ENCODE assay signal across 19 cellular contexts in the genomic region with DNA sequence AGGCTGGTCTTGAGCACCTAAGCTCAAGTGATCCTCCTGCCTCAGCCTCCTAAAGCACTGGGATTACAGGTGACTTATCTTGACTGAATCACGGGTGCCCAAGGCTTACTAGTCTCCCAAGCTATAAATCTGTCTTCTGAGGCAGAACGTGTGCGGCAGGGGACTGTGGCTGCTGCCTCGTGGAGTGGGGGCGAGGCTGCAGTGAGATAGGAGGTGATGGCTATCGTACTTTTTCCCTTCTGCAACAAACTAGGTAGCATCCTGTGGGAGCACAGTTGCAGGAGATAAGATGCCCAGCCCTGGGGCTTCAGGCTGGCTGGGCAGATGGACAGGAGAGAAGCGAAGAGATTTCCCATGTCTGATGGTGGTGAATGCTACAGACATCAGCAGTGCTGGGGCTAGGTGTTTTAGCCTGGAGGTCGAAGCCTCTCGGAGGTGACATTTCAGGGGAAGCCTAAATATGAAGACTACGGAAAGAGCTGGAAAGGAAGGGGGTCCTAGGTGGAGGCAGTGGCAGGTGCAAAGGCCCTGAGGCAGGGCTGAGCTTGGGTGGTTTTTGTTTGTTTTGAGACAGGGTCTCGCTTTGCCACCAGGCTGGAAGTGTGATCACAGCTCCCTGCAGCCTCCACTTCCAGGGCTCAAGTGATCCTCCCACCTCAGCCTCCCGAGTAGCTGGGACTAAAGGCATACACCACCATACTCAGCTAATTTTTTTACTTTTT. TPM values are rescaled to one million over a fixed set of nuclear protein-coding genes. Genes with fewer than 3 reads are reported as not detected.
DNase-seq lines count a peak whose midpoint lies in the region; ATAC-seq and TF ChIP-seq lines count a peak whose summit lies in the region.
"Had no signal": no experiment of that assay in that cellular context is flagged by ENCODE, and none has a peak within 500 bp of the region (broad histone marks: within the 10 kb centered on the region; RNA-seq: fewer than 3 reads in every experiment).

No MANE protein-coding gene starts in this region.

- in situ Hi-C loops in ACHN (cut with HindIII; ENCODE audit: low pct_ligation_motif_present, low pct_unique_long_range_greater_than_20kb, low sequenced_read_pairs): no loop called here

- no peaks in the 10 kb centered on the region for H3K27me3 Mint-ChIP-seq in activated CD4-positive, alpha-beta T cell treated with anti-CD3 and anti-CD28 coated beads, Interleukin-2, amount 10 ng/mL, durations not matched to agents 7 days and 5 days
- H3K27me3 Mint-ChIP-seq in CD4-positive, alpha-beta T cell: no peaks in the 10 kb centered on the region
- H3K27me3 Mint-ChIP-seq in T-helper 17 cell: no peaks in the 10 kb centered on the region
- H3K27me3 Mint-ChIP-seq in naive thymus-derived CD4-positive, alpha-beta T cell: peaks cover 0 to 10% (median 0%) of the 10 kb centered on the region in 5 donors

- CTCF ChIA-PET in activated CD4-positive, alpha-beta T cell treated with anti-CD3 and anti-CD28 coated beads, Interleukin-2, amount 10 ng/mL, durations not matched to agents 7 days and 5 days (lab: Charles Lee): interaction anchor here (0.6 to 2.8 kb wide), 8 partner anchors 11 to 57 kb away, joined by 3 to 14 read pairs (median 3); a partner anchor contains a TSS
- CTCF ChIA-PET in CD4-positive, alpha-beta T cell (lab: Charles Lee): interaction anchor here (0.7 to 0.9 kb wide), 2 partner anchors 11 to 19 kb away, joined by 3 to 6 read pairs; no protein-coding TSS in a partner anchor
- CTCF ChIA-PET in naive thymus-derived CD4-positive, alpha-beta T cell (lab: Charles Lee): interaction anchor here (0.6 to 1.5 kb wide), 4 partner anchors 18 to 99 kb away, joined by 3 to 5 read pairs (median 4); no protein-coding TSS in a partner anchor

- POLR2A ChIA-PET in activated CD4-positive, alpha-beta T cell treated with anti-CD3 and anti-CD28 coated beads, Interleukin-2, amount 10 ng/mL, durations not matched to agents 7 days and 5 days (lab: Charles Lee): interaction anchor here (0.6 kb wide), 1 partner anchor 249 kb away, joined by 3 read pairs; no protein-coding TSS in a partner anchor
- POLR2A ChIA-PET in CD4-positive, alpha-beta T cell (lab: Charles Lee): interaction anchor here (0.6 to 4.0 kb wide), 15 partner anchors 7 to 130 kb away, joined by 3 to 60 read pairs (median 5); a partner anchor contains a TSS
- POLR2A ChIA-PET in naive thymus-derived CD4-positive, alpha-beta T cell (lab: Charles Lee): interaction anchor here (0.6 to 4.6 kb wide), 13 partner anchors 7 to 1390 kb away, joined by 3 to 41 read pairs (median 5); a partner anchor contains a TSS

- H3K4me3 Mint-ChIP-seq in activated CD4-positive, alpha-beta T cell treated with anti-CD3 and anti-CD28 coated beads, Interleukin-2, amount 10 ng/mL, durations not matched to agents 7 days and 5 days: no peak overlapping the region
- peak overlapping the region; percentile 5 for H3K4me3 Mint-ChIP-seq in CD4-positive, alpha-beta T cell
- H3K4me3 Mint-ChIP-seq in T-helper 17 cell: peak overlapping the region; percentile 77
- H3K4me3 Mint-ChIP-seq in naive thymus-derived CD4-positive, alpha-beta T cell: peak overlapping the region in 9 of 10 donors; percentile 8 to 73 (median 60)
- H3K4me3 Mint-ChIP-seq: H9 had no signal

- no peak for ATAC-seq in CD4-positive, alpha-beta T cell (ENCODE audit: poor library complexity)
- ATAC-seq in T-helper 17 cell (no peak), HG03108 (IDR thresholded peaks at IDR 0.05; ENCODE audit: unreplicated experiment) (no peak)
- no peak for ATAC-seq in naive thymus-derived CD4-positive, alpha-beta T cell

- no peak for DNase-seq in activated CD4-positive, alpha-beta T cell treated with anti-CD3 and anti-CD28 coated beads, Interleukin-2, amount 10 ng/mL, durations not matched to agents 7 days and 5 days
- no peak for DNase-seq in activated CD4-positive, alpha-beta T cell treated with anti-CD3 and anti-CD28 coated beads for 48 hours
- DNase-seq in CD4-positive, alpha-beta T cell: no peak
- DNase-seq in T-helper 17 cell: no peak
- no peak for DNase-seq in naive thymus-derived CD4-positive, alpha-beta T cell
- DNase-seq in ACHN: no peak
- DNase-seq: DMS79 treated with DMSO at 0.1 percent for 48 hours, H9, NCI-H187 treated with DMSO at 0.1 percent for 48 hours, NCI-H345, NCI-H526, SHP77 treated with DMSO at 0.1 percent for 48 hours had no signal

- H3K4me1 Mint-ChIP-seq in activated CD4-positive, alpha-beta T cell treated with anti-CD3 and anti-CD28 coated beads, Interleukin-2, amount 10 ng/mL, durations not matched to agents 7 days and 5 days: peaks cover 54% of the 10 kb centered on the region
- peaks cover 57% of the 10 kb centered on the region for H3K4me1 Mint-ChIP-seq in CD4-positive, alpha-beta T cell (ENCODE audit: low read depth)
- H3K4me1 Mint-ChIP-seq in T-helper 17 cell: peaks cover 23% of the 10 kb centered on the region
- H3K4me1 Mint-ChIP-seq in naive thymus-derived CD4-positive, alpha-beta T cell: peaks cover 19 to 52% (median 36%) of the 10 kb centered on the region in 7 donors
- H3K4me1 Mint-ChIP-seq: H9 had no signal

- no peaks in the 10 kb centered on the region for H3K9me3 Mint-ChIP-seq in activated CD4-positive, alpha-beta T cell treated with anti-CD3 and anti-CD28 coated beads, Interleukin-2, amount 10 ng/mL, durations not matched to agents 7 days and 5 days
- H3K9me3 Mint-ChIP-seq in CD4-positive, alpha-beta T cell: no peaks in the 10 kb centered on the region
- H3K9me3 Mint-ChIP-seq in naive thymus-derived CD4-positive, alpha-beta T cell: peaks cover 0 to 2% (median 0%) of the 10 kb centered on the region in 11 donors
- H3K9me3 Mint-ChIP-seq: CD8-positive, alpha-beta T cell; H9; IgD-negative memory B cell had no signal

- no peak for TF ChIP-seq CTCF in CD4-positive, alpha-beta T cell (IDR thresholded peaks at IDR 0.05)

- no peak overlapping the region for H3K27ac ChIP-seq in CD4-positive, alpha-beta T cell (ENCODE audit: low read depth, low read length)
- H3K27ac ChIP-seq in naive thymus-derived CD4-positive, alpha-beta T cell (ENCODE audit: low read depth, low read length): no peak overlapping the region

- intact Hi-C loops in CD4-positive, alpha-beta T cell (cut with DNase I, micrococcal nuclease): no loop called here
- intact Hi-C loops in naive thymus-derived CD4-positive, alpha-beta T cell (cut with micrococcal nuclease): no loop called here

- peak overlapping the region; percentile 97 for H3K27ac Mint-ChIP-seq in activated CD4-positive, alpha-beta T cell treated with anti-CD3 and anti-CD28 coated beads, Interleukin-2, amount 10 ng/mL, durations not matched to agents 7 days and 5 days
- H3K27ac Mint-ChIP-seq in CD4-positive, alpha-beta T cell: peak overlapping the region; percentile 46
- H3K27ac Mint-ChIP-seq in T-helper 17 cell: peak overlapping the region; percentile 59
- H3K27ac Mint-ChIP-seq in naive thymus-derived CD4-positive, alpha-beta T cell: peak overlapping the region in 8 of 9 donors; percentile 54 to 95 (median 88)

- no peaks in the 10 kb centered on the region for H3K9me3 ChIP-seq in CD4-positive, alpha-beta T cell (ENCODE audit: control insufficient read depth, low read length)
- H3K9me3 ChIP-seq in T-helper 17 cell (ENCODE audit: control insufficient read depth, low read length, poor library complexity, severe bottlenecking): no peaks in the 10 kb centered on the region
- H3K9me3 ChIP-seq in naive thymus-derived CD4-positive, alpha-beta T cell (ENCODE audit: control insufficient read depth in 2 of 3, low read length in 3 of 3): no peaks in the 10 kb centered on the region

- no peaks in the 10 kb centered on the region for H3K27me3 ChIP-seq in CD4-positive, alpha-beta T cell (ENCODE audit: control insufficient read depth, insufficient read depth, low read length)
- H3K27me3 ChIP-seq in naive thymus-derived CD4-positive, alpha-beta T cell (ENCODE audit: control insufficient read depth in 2 of 2, insufficient read depth in 2 of 2, low read length in 2 of 2): no peaks in the 10 kb centered on the region

- H3K4me1 ChIP-seq in naive thymus-derived CD4-positive, alpha-beta T cell (ENCODE audit: control insufficient read depth in 2 of 2, insufficient read depth in 2 of 2, low read length in 2 of 2): peaks cover 15 to 27% of the 10 kb centered on the region in 2 donors

- no peak overlapping the region for H3K4me3 ChIP-seq in naive thymus-derived CD4-positive, alpha-beta T cell (ENCODE audit: low read length)

- no peaks in the 10 kb centered on the region for H3K36me3 ChIP-seq in naive thymus-derived CD4-positive, alpha-beta T cell (ENCODE audit: control insufficient read depth in 2 of 3, insufficient read depth in 3 of 3, low read length in 3 of 3)

- H3K36me3 Mint-ChIP-seq in activated CD4-positive, alpha-beta T cell treated with anti-CD3 and anti-CD28 coated beads, Interleukin-2, amount 10 ng/mL, durations not matched to agents 7 days and 5 days (ENCODE audit: low read depth): peaks cover 4% of the 10 kb centered on the region
- H3K36me3 Mint-ChIP-seq in CD4-positive, alpha-beta T cell (ENCODE audit: low read depth): no peaks in the 10 kb centered on the region
- H3K36me3 Mint-ChIP-seq in T-helper 17 cell (ENCODE audit: low read depth): peaks cover 3% of the 10 kb centered on the region
- H3K36me3 Mint-ChIP-seq in naive thymus-derived CD4-positive, alpha-beta T cell: peaks cover 0 to 8% (median 0%) of the 10 kb centered on the region in 5 donors
- H3K36me3 Mint-ChIP-seq: CD8-positive, alpha-beta T cell had no signal

RNA-seq across cellular contexts. Expression of a gene that starts 7.4 kb away (rescaled TPM):
- under 1 TPM; 0.35 to 0.81 TPM for total RNA-seq in activated CD4-positive, alpha-beta T cell treated with anti-CD3 and anti-CD28 coated beads, Interleukin-2, amount 10 ng/mL, durations not matched to agents 7 days and 5 days
- under 1 TPM; 0.39 to 0.52 TPM for total RNA-seq in CD4-positive, alpha-beta T cell
- total RNA-seq in T-helper 17 cell: under 1 TPM; 0.52 to 0.94 TPM
- total RNA-seq in naive thymus-derived CD4-positive, alpha-beta T cell: under 1 TPM in 2 of 5 experiments, not detected in 3; 0.53 to 0.96 TPM
- polyA plus RNA-seq in naive thymus-derived CD4-positive, alpha-beta T cell: 1 to 10 TPM in 1 of 2 donors, under 1 TPM in 1; 0.43 to 1.0 TPM
- total RNA-seq: CD8-positive, alpha-beta T cell; G401; HT1080; LHCN-M2 had no signal
- polyA plus RNA-seq: IgD-negative memory B cell had no signal

RNA-seq across cellular contexts. Expression of a gene that starts 19.0 kb away (rescaled TPM):
- total RNA-seq in activated CD4-positive, alpha-beta T cell treated with anti-CD3 and anti-CD28 coated beads, Interleukin-2, amount 10 ng/mL, durations not matched to agents 7 days and 5 days: 1 to 10 TPM; 6.8 to 7.4 TPM
- 1 to 10 TPM; 7.2 to 7.6 TPM for total RNA-seq in CD4-positive, alpha-beta T cell
- 1 to 10 TPM; 5.0 to 9.1 TPM for total RNA-seq in T-helper 17 cell
- total RNA-seq in naive thymus-derived CD4-positive, alpha-beta T cell: 10 to 100 TPM in 1 of 5 experiments, 1 to 10 TPM in 4; 5.5 to 11.1 (median 8.2) TPM
- 1 to 10 TPM; 2.0 to 6.0 TPM for polyA plus RNA-seq in naive thymus-derived CD4-positive, alpha-beta T cell
- total RNA-seq: G401, HT1080, LHCN-M2, RPMI7951 had no signal

RNA-seq across cellular contexts. Expression of a gene that starts 45.5 kb away (rescaled TPM):
- 100 to 1,000 TPM; 172 to 176 TPM for total RNA-seq in activated CD4-positive, alpha-beta T cell treated with anti-CD3 and anti-CD28 coated beads, Interleukin-2, amount 10 ng/mL, durations not matched to agents 7 days and 5 days
- 100 to 1,000 TPM; 120 to 121 TPM for total RNA-seq in CD4-positive, alpha-beta T cell
- 100 to 1,000 TPM; 149 to 211 TPM for total RNA-seq in T-helper 17 cell
- total RNA-seq in naive thymus-derived CD4-positive, alpha-beta T cell: 100 to 1,000 TPM; 154 to 296 (median 202) TPM
- 100 to 1,000 TPM; 125 to 153 TPM for polyA plus RNA-seq in naive thymus-derived CD4-positive, alpha-beta T cell
- total RNA-seq: LHCN-M2 had no signal

RNA-seq across cellular contexts. Expression of a gene that starts 51.0 kb away (rescaled TPM):
- 10 to 100 TPM; 76.3 to 84.1 TPM for total RNA-seq in activated CD4-positive, alpha-beta T cell treated with anti-CD3 and anti-CD28 coated beads, Interleukin-2, amount 10 ng/mL, durations not matched to agents 7 days and 5 days
- total RNA-seq in CD4-positive, alpha-beta T cell: 10 to 100 TPM; 40.7 to 43.1 TPM
- 10 to 100 TPM; 69.2 to 71.9 TPM for total RNA-seq in T-helper 17 cell
- 100 to 1,000 TPM in 2 of 5 experiments, 10 to 100 TPM in 3; 73.2 to 107 (median 87.7) TPM for total RNA-seq in naive thymus-derived CD4-positive, alpha-beta T cell
- 10 to 100 TPM; 14.7 to 43.4 TPM for polyA plus RNA-seq in naive thymus-derived CD4-positive, alpha-beta T cell

RNA-seq across cellular contexts. Expression of a gene that starts 57.4 kb away (rescaled TPM):
- 1,000 to 10,000 TPM; 2,216 to 2,434 TPM for total RNA-seq in activated CD4-positive, alpha-beta T cell treated with anti-CD3 and anti-CD28 coated beads, Interleukin-2, amount 10 ng/mL, durations not matched to agents 7 days and 5 days
- total RNA-seq in CD4-positive, alpha-beta T cell: 1,000 to 10,000 TPM; 4,157 to 4,260 TPM
- 1,000 to 10,000 TPM; 3,447 to 3,486 TPM for total RNA-seq in T-helper 17 cell
- 1,000 to 10,000 TPM; 2,413 to 3,932 (median 3,224) TPM for total RNA-seq in naive thymus-derived CD4-positive, alpha-beta T cell
- 1,000 to 10,000 TPM; 4,242 to 4,833 TPM for polyA plus RNA-seq in naive thymus-derived CD4-positive, alpha-beta T cell

Comparison
In these comparisons a context has a peak if more than half of its experiments do, and no peak if none do; other contexts are left out.
1. H3K27ac Mint-ChIP-seq: peak in every context shown above with its lines; median percentile 97 in activated CD4-positive, alpha-beta T cell treated with anti-CD3 and anti-CD28 coated beads, Interleukin-2, amount 10 ng/mL, durations not matched to agents 7 days and 5 days; 88 in naive thymus-derived CD4-positive, alpha-beta T cell; 59 in T-helper 17 cell; 46 in CD4-positive, alpha-beta T cell.